Comparison of ENCODE assay signal across 19 cellular contexts in the genomic region with DNA sequence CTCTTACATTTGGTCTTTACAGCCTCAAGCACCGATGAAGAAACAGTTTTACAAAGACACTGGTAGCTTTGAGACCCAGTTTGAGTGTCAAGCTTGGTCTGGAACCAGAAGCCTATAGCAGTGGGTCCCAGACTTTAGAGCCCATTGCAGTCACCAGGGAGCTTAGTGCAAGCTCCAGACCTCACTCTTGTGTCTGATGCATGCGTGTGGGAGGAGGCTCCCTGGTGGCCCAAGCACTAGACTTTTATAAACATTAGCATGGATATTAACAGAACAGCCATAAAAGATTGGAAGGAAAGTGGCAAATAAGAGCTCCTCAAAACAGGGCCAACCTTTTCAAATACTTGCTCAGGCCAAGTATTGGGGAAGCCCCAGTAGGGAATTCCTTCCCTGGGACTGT. TPM values are rescaled to one million over a fixed set of nuclear protein-coding genes. Genes with fewer than 3 reads are reported as not detected.
DNase-seq lines count a peak whose midpoint lies in the region; ATAC-seq and TF ChIP-seq lines count a peak whose summit lies in the region.
"Had no signal": no experiment of that assay in that cellular context is flagged by ENCODE, and none has a peak within 500 bp of the region (broad histone marks: within the 10 kb centered on the region; RNA-seq: fewer than 3 reads in every experiment).

No MANE protein-coding gene starts in this region.

- peak overlapping the region; percentile 49 for H3K27ac Mint-ChIP-seq in activated CD8-positive, alpha-beta T cell treated with anti-CD3 and anti-CD28 coated beads, Interleukin-2, amount 10 ng/mL, durations not matched to agents 7 days and 5 days
- H3K27ac Mint-ChIP-seq in activated CD8-positive, alpha-beta T cell treated with anti-CD3 and anti-CD28 coated beads for 36 hours, result no peak overlapping the region
- peak overlapping the region; percentile 7 to 25 for H3K27ac Mint-ChIP-seq in stimulated activated naive CD8-positive, alpha-beta T cell treated with anti-CD3 and anti-CD28 coated beads, Interleukin-15, amount 100 ng/mL, for 72 hours
- H3K27ac Mint-ChIP-seq in neural crest cell (ENCODE audit: unreplicated experiment), result peak overlapping the region; percentile 71

- peaks cover 2% of the 10 kb centered on the region for H3K4me1 Mint-ChIP-seq in activated CD8-positive, alpha-beta T cell treated with anti-CD3 and anti-CD28 coated beads, Interleukin-2, amount 10 ng/mL, durations not matched to agents 7 days and 5 days (ENCODE audit: low read depth)
- no peaks in the 10 kb centered on the region for H3K4me1 Mint-ChIP-seq in activated CD8-positive, alpha-beta T cell treated with anti-CD3 and anti-CD28 coated beads for 36 hours (ENCODE audit: low read depth)
- no peaks in the 10 kb centered on the region for H3K4me1 Mint-ChIP-seq in stimulated activated naive CD8-positive, alpha-beta T cell treated with anti-CD3 and anti-CD28 coated beads, Interleukin-15, amount 100 ng/mL, for 72 hours
- H3K4me1 Mint-ChIP-seq in neural crest cell, result peaks cover 13% of the 10 kb centered on the region
- H3K4me1 Mint-ChIP-seq: CD8-positive, alpha-beta memory T cell had no signal

- no peaks in the 10 kb centered on the region for H3K9me3 Mint-ChIP-seq in activated CD8-positive, alpha-beta T cell treated with anti-CD3 and anti-CD28 coated beads, Interleukin-2, amount 10 ng/mL, durations not matched to agents 7 days and 5 days (ENCODE audit: insufficient read depth)
- no peaks in the 10 kb centered on the region for H3K9me3 Mint-ChIP-seq in activated CD8-positive, alpha-beta T cell treated with anti-CD3 and anti-CD28 coated beads for 36 hours
- H3K9me3 Mint-ChIP-seq in stimulated activated naive CD8-positive, alpha-beta T cell treated with anti-CD3 and anti-CD28 coated beads, Interleukin-15, amount 100 ng/mL, for 72 hours, result no peaks in the 10 kb centered on the region
- no peaks in the 10 kb centered on the region for H3K9me3 Mint-ChIP-seq in neural crest cell
- H3K9me3 Mint-ChIP-seq: CD8-positive, alpha-beta memory T cell had no signal

- CTCF ChIA-PET in activated CD8-positive, alpha-beta T cell treated with anti-CD3 and anti-CD28 coated beads, Interleukin-2, amount 10 ng/mL, durations not matched to agents 7 days and 5 days (lab: Charles Lee), result no interaction called here
- CTCF ChIA-PET in activated CD8-positive, alpha-beta T cell treated with anti-CD3 and anti-CD28 coated beads for 36 hours (lab: Charles Lee), result interaction anchor here (0.9 to 2.5 kb wide), 2 partner anchors 18 to 22 kb away, joined by 3 to 5 read pairs; no protein-coding TSS in a partner anchor

- TF ChIP-seq CTCF in activated CD8-positive, alpha-beta T cell treated with anti-CD3 and anti-CD28 coated beads for 36 hours (IDR thresholded peaks at IDR 0.05), result no peak
- no peak for TF ChIP-seq CTCF in neural crest cell (conservative IDR thresholded peaks at IDR 0.05)

- no peaks in the 10 kb centered on the region for H3K27me3 Mint-ChIP-seq in activated CD8-positive, alpha-beta T cell treated with anti-CD3 and anti-CD28 coated beads, Interleukin-2, amount 10 ng/mL, durations not matched to agents 7 days and 5 days (ENCODE audit: low read depth)
- no peaks in the 10 kb centered on the region for H3K27me3 Mint-ChIP-seq in activated CD8-positive, alpha-beta T cell treated with anti-CD3 and anti-CD28 coated beads for 36 hours
- H3K27me3 Mint-ChIP-seq in stimulated activated naive CD8-positive, alpha-beta T cell treated with anti-CD3 and anti-CD28 coated beads, Interleukin-15, amount 100 ng/mL, for 72 hours, result no peaks in the 10 kb centered on the region
- H3K27me3 Mint-ChIP-seq in neural crest cell (ENCODE audit: low read depth), result no peaks in the 10 kb centered on the region
- H3K27me3 Mint-ChIP-seq: CD8-positive, alpha-beta memory T cell had no signal

- H3K36me3 Mint-ChIP-seq in activated CD8-positive, alpha-beta T cell treated with anti-CD3 and anti-CD28 coated beads, Interleukin-2, amount 10 ng/mL, durations not matched to agents 7 days and 5 days (ENCODE audit: low read depth), result peaks cover 5% of the 10 kb centered on the region
- H3K36me3 Mint-ChIP-seq in activated CD8-positive, alpha-beta T cell treated with anti-CD3 and anti-CD28 coated beads for 36 hours (ENCODE audit: low read depth), result peaks cover 9% of the 10 kb centered on the region
- no peaks in the 10 kb centered on the region for H3K36me3 Mint-ChIP-seq in neural crest cell (ENCODE audit: low read depth)

- DNase-seq in activated CD8-positive, alpha-beta T cell treated with anti-CD3 and anti-CD28 coated beads, Interleukin-2, amount 10 ng/mL, durations not matched to agents 7 days and 5 days, result no peak
- no peak for DNase-seq in activated CD8-positive, alpha-beta T cell treated with anti-CD3 and anti-CD28 coated beads for 36 hours
- DNase-seq in stimulated activated naive CD8-positive, alpha-beta T cell treated with anti-CD3 and anti-CD28 coated beads, Interleukin-15, amount 100 ng/mL, for 72 hours, result no peak
- DNase-seq in stimulated activated naive CD8-positive, alpha-beta T cell treated with anti-CD3 and anti-CD28 coated beads, Interleukin-15, Interleukin-2, amounts not matched to agents 100 U/mL and 50 U/mL, for 24 hours, result no peak
- DNase-seq in neural crest cell (ENCODE audit: low read depth, low spot score) (no peak), DMS 273 (lab: John Stamatoyannopoulos, UW; ENCODE audit: unreplicated experiment) (no peak), H4 (ENCODE audit: low spot score) (no peak), NCI-H446 treated with DMSO at 0.1 percent for 48 hours (lab: John Stamatoyannopoulos, UW) (no peak)
- DNase-seq: ACHN; Calu3; CD8-positive, alpha-beta memory T cell; NCI-H1105; NCI-H146; NCI-H2029 treated with DMSO at 0.1 percent for 48 hours; NCI-H226; NCI-H524; NCI-H774; NK-92 treated with Interleukin-12 subunit alpha and Interleukin-12 subunit beta, amount 100 ng/mL, for 24 hours; SIG-M5 had no signal

- POLR2A ChIA-PET in activated CD8-positive, alpha-beta T cell treated with anti-CD3 and anti-CD28 coated beads, Interleukin-2, amount 10 ng/mL, durations not matched to agents 7 days and 5 days (lab: Charles Lee), result no interaction called here
- POLR2A ChIA-PET in activated CD8-positive, alpha-beta T cell treated with anti-CD3 and anti-CD28 coated beads for 36 hours (lab: Charles Lee), result interaction anchor here (0.6 to 1.2 kb wide), 2 partner anchors 9 kb away, joined by 4 to 5 read pairs; no protein-coding TSS in a partner anchor

- intact Hi-C loops in activated CD8-positive, alpha-beta T cell treated with anti-CD3 and anti-CD28 coated beads for 36 hours (cut with micrococcal nuclease), result no loop called here

- no peak for ATAC-seq in activated CD8-positive, alpha-beta T cell treated with anti-CD3 and anti-CD28 coated beads, Interleukin-2, amount 10 ng/mL, durations not matched to agents 7 days and 5 days
- no peak for ATAC-seq in activated CD8-positive, alpha-beta T cell treated with anti-CD3 and anti-CD28 coated beads for 36 hours
- no peak for ATAC-seq in stimulated activated naive CD8-positive, alpha-beta T cell treated with anti-CD3 and anti-CD28 coated beads, Interleukin-15, amount 100 ng/mL, for 72 hours
- no peak for ATAC-seq in stimulated activated naive CD8-positive, alpha-beta T cell treated with anti-CD3 and anti-CD28 coated beads, Interleukin-15, Interleukin-2, amounts not matched to agents 100 U/mL and 50 U/mL, for 24 hours

- H3K4me3 Mint-ChIP-seq in activated CD8-positive, alpha-beta T cell treated with anti-CD3 and anti-CD28 coated beads, Interleukin-2, amount 10 ng/mL, durations not matched to agents 7 days and 5 days, result no peak overlapping the region
- no peak overlapping the region for H3K4me3 Mint-ChIP-seq in activated CD8-positive, alpha-beta T cell treated with anti-CD3 and anti-CD28 coated beads for 36 hours
- H3K4me3 Mint-ChIP-seq in stimulated activated naive CD8-positive, alpha-beta T cell treated with anti-CD3 and anti-CD28 coated beads, Interleukin-15, amount 100 ng/mL, for 72 hours, result no peak overlapping the region
- no peak overlapping the region for H3K4me3 Mint-ChIP-seq in neural crest cell
- H3K4me3 Mint-ChIP-seq: CD8-positive, alpha-beta memory T cell had no signal

RNA-seq across cellular contexts. Expression of a gene that starts 45.5 kb away (rescaled TPM):
- total RNA-seq in activated CD8-positive, alpha-beta T cell treated with anti-CD3 and anti-CD28 coated beads, Interleukin-2, amount 10 ng/mL, durations not matched to agents 7 days and 5 days, result 10 to 100 TPM; 23.8 to 24.7 TPM
- 10 to 100 TPM; 13.4 to 18.9 TPM for total RNA-seq in activated CD8-positive, alpha-beta T cell treated with anti-CD3 and anti-CD28 coated beads for 36 hours
- total RNA-seq in neural crest cell, result 7.1 and 7.3 TPM in 2 replicates
- total RNA-seq in H4 (2014; rRNA removed; shearing (Covaris generic)), result 7.0 and 14.2 TPM in 2 replicates
